ENCODE assay signal across 18 cellular contexts in genomic region chr20:25552977-25553376, GRCh38. TPM values are rescaled to one million over a fixed set of nuclear protein-coding genes. Genes with fewer than 3 reads are reported as not detected.
DNase-seq lines count a peak whose midpoint lies in the region; ATAC-seq, FAIRE-seq and TF ChIP-seq lines count a peak whose summit lies in the region.
"Had no signal": no experiment of that assay in that cellular context is flagged by ENCODE, and none has a peak within 500 bp of the region (broad histone marks: within the 10 kb centered on the region; RNA-seq: fewer than 3 reads in every experiment).

No MANE protein-coding gene starts in this region.

- no peak overlapping the region for H3K27ac ChIP-seq in HepG2 (ENCODE audit: extremely low read length, insufficient read depth, low read length)
- H3K27ac ChIP-seq in right lobe of liver, result no peak overlapping the region
- no peak overlapping the region for H3K27ac ChIP-seq in iPS-20b (ENCODE audit: low read length)
- peak overlapping the region; percentile 32 for H3K27ac ChIP-seq in trophoblast cell (ENCODE audit: low read depth, low read length)
- H3K27ac ChIP-seq in esophagus squamous epithelium, result no peak overlapping the region
- H3K27ac ChIP-seq in naive thymus-derived CD4-positive, alpha-beta T cell (ENCODE audit: low read depth, low read length), result no peak overlapping the region
- H3K27ac ChIP-seq: GM23248, HL-60 had no signal

- H3K4me3 ChIP-seq in HepG2 (replicated peaks in 1 of 3; ENCODE audit: insufficient read depth in 1 of 3, low read depth in 2 of 3, low read length in 3 of 3) (no peak overlapping the region), right lobe of liver (no peak overlapping the region), iPS-20b (ENCODE audit: low read length) (no peak overlapping the region), trophoblast cell (ENCODE audit: low read depth, low read length) (no peak overlapping the region), esophagus squamous epithelium (no peak overlapping the region)
- no peak overlapping the region for H3K4me3 ChIP-seq in naive thymus-derived CD4-positive, alpha-beta T cell (ENCODE audit: low read length)
- H3K4me3 ChIP-seq: GM12878, GM23248 had no signal

- H3K9ac ChIP-seq in HepG2 (ENCODE audit: insufficient read depth, low read depth, low read length) (no peak overlapping the region), iPS-20b (ENCODE audit: low read depth, low read length) (0 out of 2 replicates have a peak overlapping the region, but pooled peaks have one; percentile 24), trophoblast cell (ENCODE audit: low read length) (no peak overlapping the region)
- H3K9ac ChIP-seq: GM23248 had no signal

- POLR2A ChIA-PET in HepG2 (lab: Yijun Ruan, JAX), result interaction anchor here (1.2 to 2.1 kb wide), 5 partner anchors 32 to 243 kb away, joined by 3 to 9 read pairs (median 3); no protein-coding TSS in a partner anchor
- POLR2A ChIA-PET in naive thymus-derived CD4-positive, alpha-beta T cell (lab: Charles Lee), result no interaction called here

- H3K36me3 ChIP-seq in HepG2 (replicated peaks in 1 of 2; ENCODE audit: control insufficient read depth in 1 of 2, insufficient read depth in 2 of 2, low read length in 2 of 2) (peaks cover under 1 to 11% of the 10 kb centered on the region in 2 experiments), right lobe of liver (no peaks in the 10 kb centered on the region), iPS-20b (ENCODE audit: insufficient read depth, low read depth, low read length) (peaks cover 5% of the 10 kb centered on the region; the same call in 1 of the 2 replicates), trophoblast cell (ENCODE audit: control insufficient read depth in 1 of 2, insufficient read depth in 2 of 2, low read length in 2 of 2) (no peaks in the 10 kb centered on the region), esophagus squamous epithelium (no peaks in the 10 kb centered on the region)
- no peaks in the 10 kb centered on the region for H3K36me3 ChIP-seq in naive thymus-derived CD4-positive, alpha-beta T cell (ENCODE audit: control insufficient read depth in 2 of 3, insufficient read depth in 3 of 3, low read length in 3 of 3)

- H4K12ac ChIP-seq in trophoblast cell (ENCODE audit: low read depth, low read length), result no peak overlapping the region

- H2BK120ac ChIP-seq in trophoblast cell (ENCODE audit: insufficient read depth, low read length, poor library complexity), result no peak overlapping the region

- H3K18ac ChIP-seq in trophoblast cell (ENCODE audit: low read length), result no peak overlapping the region

- H3K36me3 Mint-ChIP-seq in naive thymus-derived CD4-positive, alpha-beta T cell, result peaks cover 0 to 3% (median 0%) of the 10 kb centered on the region in 5 donors

- no peak overlapping the region for H4K8ac ChIP-seq in trophoblast cell (ENCODE audit: low read depth, low read length)

- BruUV-seq in HepG2 (replicated peaks; lab: Mats Ljungman, UMichigan), result no TSS peak

- peaks cover 0 to 14% (median 0%) of the 10 kb centered on the region in 7 donors for H3K4me1 Mint-ChIP-seq in naive thymus-derived CD4-positive, alpha-beta T cell

- no peak overlapping the region for H2BK12ac ChIP-seq in trophoblast cell (ENCODE audit: low read length)

- H3K4me2 ChIP-seq in HepG2 (ENCODE audit: low read depth, low read length), result no peak overlapping the region
- no peak overlapping the region for H3K4me2 ChIP-seq in trophoblast cell (ENCODE audit: low read length)

- no peak overlapping the region for H4K91ac ChIP-seq in trophoblast cell (ENCODE audit: low read depth, low read length)

- intact Hi-C loops in HepG2 (cut with micrococcal nuclease; ENCODE audit: unreplicated experiment), result no loop called here
- intact Hi-C loops in right lobe of liver (cut with DNase I), result no loop called here
- intact Hi-C loops in esophagus squamous epithelium (cut with DNase I), result no loop called here
- intact Hi-C loops in naive thymus-derived CD4-positive, alpha-beta T cell (cut with micrococcal nuclease), result no loop called here

- no peak for DNase-seq in HepG2 (ENCODE audit: low spot score)
- no peak for DNase-seq in right lobe of liver
- DNase-seq in trophoblast cell, result no peak
- no peak for DNase-seq in esophagus squamous epithelium (lab: John Stamatoyannopoulos, UW)
- no peak for DNase-seq in naive thymus-derived CD4-positive, alpha-beta T cell
- DNase-seq: 8988T; AML-193; C1 segment of cervical spinal cord; Calu3; CD4-positive, alpha-beta T cell; DMS 273 treated with DMSO at 0.1 percent for 48 hours had no signal

- ATAC-seq in HepG2 (no peak), right lobe of liver (no peak), GM21528 (IDR thresholded peaks at IDR 0.05; ENCODE audit: low FRiP score, unreplicated experiment) (no peak)
- no peak for ATAC-seq in naive thymus-derived CD4-positive, alpha-beta T cell
- ATAC-seq: GM12878 had no signal

- no peak overlapping the region for H3K23ac ChIP-seq in trophoblast cell (ENCODE audit: low read length)

- H3K9me3 ChIP-seq in HepG2 (ENCODE audit: low read length), result no peaks in the 10 kb centered on the region
- no peaks in the 10 kb centered on the region for H3K9me3 ChIP-seq in right lobe of liver
- H3K9me3 ChIP-seq in iPS-20b (ENCODE audit: insufficient read depth, low read depth, low read length), result no peaks in the 10 kb centered on the region
- H3K9me3 ChIP-seq in trophoblast cell (ENCODE audit: insufficient read depth, low read depth, low read length), result no peaks in the 10 kb centered on the region
- H3K9me3 ChIP-seq in esophagus squamous epithelium, result no peaks in the 10 kb centered on the region
- H3K9me3 ChIP-seq in naive thymus-derived CD4-positive, alpha-beta T cell (ENCODE audit: control insufficient read depth in 2 of 3, low read length in 3 of 3), result no peaks in the 10 kb centered on the region

- H2AK5ac ChIP-seq in trophoblast cell (ENCODE audit: low read length), result no peak overlapping the region

- TF ChIP-seq POLR2A in HepG2 (IDR thresholded peaks at IDR 0.05; ENCODE audit: insufficient read depth in 1 of 2, low read depth in 2 of 2, low read length in 2 of 2), result no peak
- no peak for TF ChIP-seq POLR2A in right lobe of liver (IDR thresholded peaks at IDR 0.05)
- no peak for TF ChIP-seq POLR2A in esophagus squamous epithelium (IDR thresholded peaks at IDR 0.05)

- H3K27me3 ChIP-seq in HepG2 (ENCODE audit: control insufficient read depth in 1 of 2, insufficient read depth in 2 of 2, low read length in 2 of 2) (no peaks in the 10 kb centered on the region), right lobe of liver (no peaks in the 10 kb centered on the region), iPS-20b (ENCODE audit: insufficient read depth, low read length) (no peaks in the 10 kb centered on the region), trophoblast cell (ENCODE audit: insufficient read depth, low read length) (no peaks in the 10 kb centered on the region), esophagus squamous epithelium (no peaks in the 10 kb centered on the region)
- H3K27me3 ChIP-seq in naive thymus-derived CD4-positive, alpha-beta T cell (ENCODE audit: control insufficient read depth in 2 of 2, insufficient read depth in 2 of 2, low read length in 2 of 2), result no peaks in the 10 kb centered on the region

- H3K14ac ChIP-seq in trophoblast cell (ENCODE audit: low read length), result no peak overlapping the region

- CTCF ChIA-PET in HepG2 (lab: Yijun Ruan, JAX; ENCODE audit: low intra/inter-chr PET ratio, low total read pairs), result no interaction called here
- CTCF ChIA-PET in naive thymus-derived CD4-positive, alpha-beta T cell (lab: Charles Lee), result no interaction called here

- no peak overlapping the region for H3K4ac ChIP-seq in trophoblast cell (ENCODE audit: low read depth, low read length)

- no peak for FAIRE-seq in HepG2 (lab: Jason Lieb, UNC)
- FAIRE-seq: GM12878, GM18507, H54 had no signal

- peaks cover 80% of the 10 kb centered on the region for H3K4me1 ChIP-seq in HepG2 (ENCODE audit: insufficient read depth, low read length)
- H3K4me1 ChIP-seq in right lobe of liver, result peaks cover 0 to 10% (median 0%) of the 10 kb centered on the region in 4 donors
- H3K4me1 ChIP-seq in iPS-20b (ENCODE audit: insufficient read depth, low read length), result peaks cover 9% of the 10 kb centered on the region; the same call in 1 of the 2 replicates
- H3K4me1 ChIP-seq in trophoblast cell (ENCODE audit: control insufficient read depth in 1 of 2, insufficient read depth in 2 of 2, low read length in 2 of 2), result peaks cover 22 to 28% of the 10 kb centered on the region in 2 experiments
- peaks cover 4 to 63% (median 7%) of the 10 kb centered on the region in 3 donors for H3K4me1 ChIP-seq in esophagus squamous epithelium
- H3K4me1 ChIP-seq in naive thymus-derived CD4-positive, alpha-beta T cell (ENCODE audit: control insufficient read depth in 2 of 2, insufficient read depth in 2 of 2, low read length in 2 of 2), result no peaks in the 10 kb centered on the region

- WGBS in HepG2 (ENCODE audit: low lambda C conversion rate), result 96% methylated on average over 5 of the region's 5 CpGs
- WGBS in right lobe of liver (ENCODE audit: insufficient coverage, low coverage, low lambda C conversion rate, missing lambda C conversion rate), result 84% methylated on average over 4 of the region's 5 CpGs
- WGBS in trophoblast cell (ENCODE audit: extremely low coverage, insufficient coverage, insufficient read length), result no CpG with 5 or more reads among the region's 5 CpGs
- 78 to 80% methylated on average over 5 of the region's 5 CpGs for WGBS in esophagus squamous epithelium, 2 donors

- H3K79me2 ChIP-seq in HepG2 (ENCODE audit: insufficient read depth, low read length) (peaks cover 61% of the 10 kb centered on the region), trophoblast cell (ENCODE audit: control insufficient read depth, insufficient read depth, low read length, poor library complexity) (peaks cover 6% of the 10 kb centered on the region)

- TF ChIP-seq RAD21 in HepG2 (CRISPR knock-in tag; IDR thresholded peaks at IDR 0.05), result no peak

- in situ Hi-C loops in HepG2 (cut with HindIII; ENCODE audit: extremely low pct_ligation_motif_present, low pct_unique_long_range_greater_than_20kb), result no loop called here

- no peak for TF ChIP-seq EP300 in HepG2 (IDR thresholded peaks at IDR 0.05; ENCODE audit: low read depth in 2 of 2, low read length in 2 of 2)
- TF ChIP-seq EP300 in HepG2 (CRISPR knock-in tag; IDR thresholded peaks at IDR 0.05; ENCODE audit: borderline replicate concordance), result no peak

- H2BK5ac ChIP-seq in trophoblast cell (ENCODE audit: low read depth, low read length, poor library complexity), result no peak overlapping the region

- no peak overlapping the region for H3K4me3 Mint-ChIP-seq in naive thymus-derived CD4-positive, alpha-beta T cell
- H3K4me3 Mint-ChIP-seq: CD4-positive, alpha-beta T cell had no signal

- H4K20me1 ChIP-seq in HepG2 (ENCODE audit: insufficient read depth, low read length), result peaks cover 31% of the 10 kb centered on the region; the same call in 1 of the 2 replicates

- no peaks in the 10 kb centered on the region for H3K9me3 Mint-ChIP-seq in naive thymus-derived CD4-positive, alpha-beta T cell
- H3K9me3 Mint-ChIP-seq: CD4-positive, alpha-beta T cell had no signal

- H3K27me3 Mint-ChIP-seq in naive thymus-derived CD4-positive, alpha-beta T cell, result no peaks in the 10 kb centered on the region
- H3K27me3 Mint-ChIP-seq: CD4-positive, alpha-beta T cell had no signal

- peaks cover 15% of the 10 kb centered on the region for H3K79me1 ChIP-seq in trophoblast cell (ENCODE audit: low read length)

- TF ChIP-seq CTCF in HepG2 (CRISPR knock-in tag; IDR thresholded peaks at IDR 0.05) (no peak), right lobe of liver (IDR thresholded peaks at IDR 0.05) (no peak), esophagus squamous epithelium (IDR thresholded peaks at IDR 0.05) (no peak)

- H2AFZ ChIP-seq in HepG2 (ENCODE audit: low read length) (no peak overlapping the region), trophoblast cell (ENCODE audit: insufficient read depth, low read length, poor library complexity) (no peak overlapping the region)
- H2AFZ ChIP-seq: GM23248 had no signal

- no peak overlapping the region for H3K27ac Mint-ChIP-seq in naive thymus-derived CD4-positive, alpha-beta T cell
- H3K27ac Mint-ChIP-seq: CD4-positive, alpha-beta T cell had no signal

RNA-seq across cellular contexts. Expression of gene NINL, which starts 32.4 kb away (rescaled TPM):
- total RNA-seq in HepG2 (2016; rRNA removed; fragmentation: Illumina TruSeq; extraction: Trizol), result 23.3 and 34.3 TPM in 2 replicates
- 7.4 and 10.8 TPM in 2 replicates for total RNA-seq in HepG2 (2016; cell fraction: cytosol; rRNA removed; fragmentation: Illumina TruSeq; extraction: Trizol; ENCODE audit: low read depth)
- total RNA-seq in HepG2 (2016; cell fraction: insoluble cytoplasmic fraction; rRNA removed; fragmentation: Illumina TruSeq; extraction: Trizol), result 20.1 and 34.4 TPM in 2 replicates
- 11.6 and 15.7 TPM in 2 replicates for total RNA-seq in HepG2 (2016; cell fraction: membrane; rRNA removed; fragmentation: Illumina TruSeq; extraction: Trizol)
- 37.4 and 38.1 TPM in 2 replicates for total RNA-seq in HepG2 (2016; cell fraction: nucleus; rRNA removed; fragmentation: Illumina TruSeq; extraction: Trizol)
- 32.3 and 34.6 TPM in 2 replicates for polyA plus RNA-seq in HepG2 (2011; rRNA removed)
- 24.8 and 25.8 TPM in 2 replicates for polyA plus RNA-seq in HepG2 (2011; cell fraction: cytosol; rRNA removed)
- polyA plus RNA-seq in HepG2 (2011; cell fraction: nucleus; rRNA removed), result 114 and 118 TPM in 2 replicates
- polyA plus RNA-seq in HepG2 (2012), result 38.7 and 42.0 TPM in 2 replicates
- polyA plus RNA-seq in HepG2 (2016; cell fraction: cytosol; fragmentation: Illumina TruSeq; extraction: Trizol; ENCODE audit: low read depth), result 3.0 and 3.7 TPM in 2 replicates
- polyA plus RNA-seq in HepG2 (2016; cell fraction: insoluble cytoplasmic fraction; fragmentation: Illumina TruSeq; extraction: Trizol; ENCODE audit: low read depth), result 19.3 and 24.8 TPM in 2 replicates
- 8.1 TPM in 2 replicates for polyA plus RNA-seq in HepG2 (2016; cell fraction: membrane; fragmentation: Illumina TruSeq; extraction: Trizol; ENCODE audit: low read depth)
- 90.8 and 96.3 TPM in 2 replicates for polyA plus RNA-seq in HepG2 (2016; cell fraction: nucleus; fragmentation: Illumina TruSeq; extraction: Trizol; ENCODE audit: insufficient read depth, low read depth)
- polyA minus RNA-seq in HepG2 (2011; rRNA and poly(A)+ RNA removed; ENCODE audit: low replicate concordance), result 1.7 and 32.6 TPM in 2 replicates
- polyA minus RNA-seq in HepG2 (2011; cell fraction: cytosol; rRNA and poly(A)+ RNA removed), result 6.9 and 8.0 TPM in 2 replicates
- polyA minus RNA-seq in HepG2 (2011; cell fraction: nucleus; rRNA and poly(A)+ RNA removed), result 46.9 and 49.6 TPM in 2 replicates
- 10 to 100 TPM in 1 of 6 experiments, 1 to 10 TPM in 5; 3.6 to 16.0 (median 7.1) TPM for total RNA-seq in right lobe of liver
- polyA plus RNA-seq in trophoblast cell (2013), result 11.3 TPM in 2 replicates
- 10 to 100 TPM in 1 of 4 donors, 1 to 10 TPM in 3; 2.5 to 11.6 (median 4.7) TPM for total RNA-seq in esophagus squamous epithelium
- total RNA-seq in naive thymus-derived CD4-positive, alpha-beta T cell, result 1 to 10 TPM; 1.4 to 4.2 (median 3.0) TPM
- polyA plus RNA-seq in naive thymus-derived CD4-positive, alpha-beta T cell, result 1 to 10 TPM in 1 of 2 donors, under 1 TPM in 1; 0.31 to 1.1 TPM
